Comparison of ENCODE assay signal across 24 cellular contexts in the genomic region with DNA sequence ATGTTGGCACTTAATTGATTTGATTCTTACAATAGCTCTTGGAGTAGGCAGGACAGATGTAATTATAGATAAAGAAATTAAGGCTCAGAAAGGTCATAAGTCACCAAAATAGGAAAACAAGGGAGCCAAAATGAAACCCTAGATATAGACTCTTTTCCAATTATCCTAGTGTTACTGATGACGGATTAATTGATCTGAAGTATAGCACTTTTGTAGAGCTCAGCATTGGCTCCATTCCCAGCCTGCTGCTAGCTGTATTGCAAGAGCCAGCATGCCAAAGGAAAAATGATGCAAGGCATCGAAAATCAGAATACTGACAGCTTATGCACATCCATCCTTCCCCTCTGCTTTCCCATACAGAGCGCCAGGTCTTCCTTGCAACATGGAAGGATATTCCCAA. TPM values are rescaled to one million over a fixed set of nuclear protein-coding genes. Genes with fewer than 3 reads are reported as not detected.
A peak's percentile ranks its signal among the peaks of the same experiment; 100 is the strongest.
DNase-seq lines count a peak whose midpoint lies in the region; TF ChIP-seq lines count a peak whose summit lies in the region.
"Had no signal": no experiment of that assay in that cellular context is flagged by ENCODE, and none has a peak within 500 bp of the region (broad histone marks: within the 10 kb centered on the region; RNA-seq: fewer than 3 reads in every experiment).

No MANE protein-coding gene starts in this region.

- DNase-seq in MCF 10A (ENCODE audit: unreplicated experiment) (peak; percentile 25), mammary epithelial cell (no peak), NCI-H69 (lab: John Stamatoyannopoulos, UW) (peak; percentile 73), fibroblast of mammary gland (ENCODE audit: low read depth) (peak; percentile 12), right atrium auricular region (ENCODE audit: low spot score) (no peak), T1000 (lab: John Stamatoyannopoulos, UW) (no peak), NCI-H146 treated with DMSO at 0.1 percent for 48 hours (lab: John Stamatoyannopoulos, UW; ENCODE audit: unreplicated experiment) (no peak)
- no peak for DNase-seq in stimulated activated CD4-positive, alpha-beta T cell treated with anti-CD3 and anti-CD28 coated beads, Interleukin-2, amount 100 ng/mL, for 48 hours
- DNase-seq: ACHN; activated CD4-positive, alpha-beta memory T cell treated with anti-CD3 and anti-CD28 coated beads, Interleukin-2, amount 10 ng/mL, durations not matched to agents 7 days and 5 days; activated T-cell treated with anti-CD3 and anti-CD28 coated beads, Interleukin-2, amount 50 U/mL, for 72 hours; GF-D8; RPMI8226; stimulated activated naive CD8-positive, alpha-beta T cell treated with anti-CD3 and anti-CD28 coated beads, Interleukin-15, amount 100 ng/mL, for 72 hours; SW 1271 had no signal

- H3K36me3 Mint-ChIP-seq in MCF 10A (ENCODE audit: insufficient read depth, unreplicated experiment), result peaks cover 31% of the 10 kb centered on the region

- H3K36me3 ChIP-seq in mammary epithelial cell (ENCODE audit: insufficient read depth, low read length), result peaks cover 23% of the 10 kb centered on the region
- H3K36me3 ChIP-seq in right atrium auricular region, result peaks cover 13% of the 10 kb centered on the region
- H3K36me3 ChIP-seq: cardiac muscle cell, prostate gland had no signal

- H3K4me1 ChIP-seq in mammary epithelial cell (ENCODE audit: insufficient read depth, low read length), result no peaks in the 10 kb centered on the region
- peaks cover 0 to 55% of the 10 kb centered on the region in 2 donors for H3K4me1 ChIP-seq in right atrium auricular region
- H3K4me1 ChIP-seq: prostate gland had no signal

- POLR2A ChIA-PET in MCF 10A (lab: Yijun Ruan, JAX), result interaction anchor here (1.0 to 1.5 kb wide), 6 partner anchors 9 to 121 kb away, joined by 3 to 6 read pairs (median 4); no protein-coding TSS in a partner anchor

- no peak overlapping the region for H3K27ac ChIP-seq in mammary epithelial cell (ENCODE audit: insufficient read depth, low read depth, low read length)
- H3K27ac ChIP-seq in right atrium auricular region, result no peak overlapping the region
- H3K27ac ChIP-seq: prostate gland had no signal

- no TSS peak for BruUV-seq in MCF 10A (replicated peaks; lab: Mats Ljungman, UMichigan)
- BruUV-seq in mammary epithelial cell (replicated peaks; lab: Mats Ljungman, UMichigan), result no TSS peak

- H3K9me3 ChIP-seq in mammary epithelial cell (replicated peaks; ENCODE audit: insufficient read depth, low read length) (no peaks in the 10 kb centered on the region), right atrium auricular region (no peaks in the 10 kb centered on the region)
- H3K9me3 ChIP-seq: prostate gland had no signal

- no peaks in the 10 kb centered on the region for H3K27me3 Mint-ChIP-seq in MCF 10A (ENCODE audit: insufficient read depth, unreplicated experiment)
- H3K27me3 Mint-ChIP-seq: activated CD4-positive, alpha-beta memory T cell treated with anti-CD3 and anti-CD28 coated beads, Interleukin-2, amount 10 ng/mL, durations not matched to agents 7 days and 5 days; activated naive CD8-positive, alpha-beta T cell; memory B cell; natural killer cell treated with Interleukin-12 subunit alpha and Interleukin-12 subunit beta and Interleukin-15 and Interleukin-18, amount 100 ng/mL, for 72 hours; stimulated activated naive CD8-positive, alpha-beta T cell treated with anti-CD3 and anti-CD28 coated beads, Interleukin-15, amount 100 ng/mL, for 72 hours had no signal

- H3K4me1 Mint-ChIP-seq in MCF 10A (ENCODE audit: insufficient read depth, unreplicated experiment), result no peaks in the 10 kb centered on the region

- TF ChIP-seq CTCF in MCF 10A (IDR thresholded peaks at IDR 0.05; ENCODE audit: unreplicated experiment), result no peak
- no peak for TF ChIP-seq CTCF in mammary epithelial cell (conservative IDR thresholded peaks at IDR 0.05 in 1 of 2, IDR thresholded peaks at IDR 0.05 in 1 of 2; ENCODE audit: extremely low read depth in 1 of 2, insufficient read depth in 1 of 2, low read depth in 1 of 2, low read length in 2 of 2)
- no peak for TF ChIP-seq CTCF in fibroblast of mammary gland (conservative IDR thresholded peaks at IDR 0.05; ENCODE audit: control insufficient read depth, insufficient read depth, low read depth, low read length)
- TF ChIP-seq CTCF in right atrium auricular region (IDR thresholded peaks at IDR 0.05), result no peak

- in situ Hi-C loops in mammary epithelial cell (cut with MboI; ENCODE audit: low sequenced_read_pairs in 2 of 2), result no loop called here

- no peak overlapping the region for H3K4me3 Mint-ChIP-seq in MCF 10A (ENCODE audit: unreplicated experiment)
- H3K4me3 Mint-ChIP-seq: activated CD4-positive, alpha-beta memory T cell treated with anti-CD3 and anti-CD28 coated beads, Interleukin-2, amount 10 ng/mL, durations not matched to agents 7 days and 5 days; activated naive CD8-positive, alpha-beta T cell; activated T-cell treated with anti-CD3 and anti-CD28 coated beads, Interleukin-2, amount 50 U/mL, for 72 hours; natural killer cell treated with Interleukin-12 subunit alpha and Interleukin-12 subunit beta and Interleukin-15 and Interleukin-18, amount 100 ng/mL, for 72 hours; stimulated activated naive CD8-positive, alpha-beta T cell treated with anti-CD3 and anti-CD28 coated beads, Interleukin-15, amount 100 ng/mL, for 72 hours had no signal

- H3K4me3 ChIP-seq in mammary epithelial cell (replicated peaks in 1 of 3; ENCODE audit: insufficient read depth in 1 of 3, low read depth in 2 of 3, low read length in 3 of 3), result no peak overlapping the region
- H3K4me3 ChIP-seq in fibroblast of mammary gland (ENCODE audit: control insufficient read depth, low read depth, low read length), result no peak overlapping the region
- H3K4me3 ChIP-seq in right atrium auricular region, result no peak overlapping the region
- H3K4me3 ChIP-seq: cardiac muscle cell, prostate gland had no signal

- no peaks in the 10 kb centered on the region for H3K79me2 ChIP-seq in mammary epithelial cell (ENCODE audit: insufficient read depth, low read length)

- H3K4me2 ChIP-seq in mammary epithelial cell (ENCODE audit: insufficient read depth, low read depth, low read length), result no peak overlapping the region

- no peak overlapping the region for H2AFZ ChIP-seq in mammary epithelial cell (ENCODE audit: low read depth, low read length)

- no peak overlapping the region for H3K9ac ChIP-seq in mammary epithelial cell (ENCODE audit: insufficient read depth, low read length)

- intact Hi-C loops in MCF 10A (cut with micrococcal nuclease) (no loop called here), mammary epithelial cell (cut with micrococcal nuclease) (no loop called here)

- H3K27ac Mint-ChIP-seq in MCF 10A (ENCODE audit: low read depth, unreplicated experiment), result peak overlapping the region; percentile 31
- H3K27ac Mint-ChIP-seq: activated CD4-positive, alpha-beta memory T cell treated with anti-CD3 and anti-CD28 coated beads, Interleukin-2, amount 10 ng/mL, durations not matched to agents 7 days and 5 days; activated naive CD8-positive, alpha-beta T cell; activated T-cell treated with anti-CD3 and anti-CD28 coated beads, Interleukin-2, amount 50 U/mL, for 72 hours; memory B cell; natural killer cell treated with Interleukin-12 subunit alpha and Interleukin-12 subunit beta and Interleukin-15 and Interleukin-18, amount 100 ng/mL, for 72 hours; stimulated activated naive CD8-positive, alpha-beta T cell treated with anti-CD3 and anti-CD28 coated beads, Interleukin-15, amount 100 ng/mL, for 72 hours had no signal

- CTCF ChIA-PET in MCF 10A (lab: Yijun Ruan, JAX) (interaction anchor here (0.6 to 4.6 kb wide), 11 partner anchors 8 to 379 kb away, joined by 3 to 23 read pairs (median 3); no protein-coding TSS in a partner anchor), mammary epithelial cell (lab: Charles Lee; ENCODE audit: low non-redundant PET) (no interaction called here)

- no peaks in the 10 kb centered on the region for H4K20me1 ChIP-seq in mammary epithelial cell (ENCODE audit: insufficient read depth, low read length)

- 61% methylated on average over 3 of the region's 3 CpGs for WGBS in mammary epithelial cell (ENCODE audit: low coverage, missing lambda C conversion rate)

- dilution Hi-C loops in mammary epithelial cell (cut with HindIII; ENCODE audit: low sequenced_read_pairs), result no loop called here

- H3K27me3 ChIP-seq in mammary epithelial cell (ENCODE audit: insufficient read depth, low read length) (no peaks in the 10 kb centered on the region), right atrium auricular region (no peaks in the 10 kb centered on the region)
- H3K27me3 ChIP-seq: cardiac muscle cell had no signal

- no peaks in the 10 kb centered on the region for H3K9me3 Mint-ChIP-seq in MCF 10A (ENCODE audit: unreplicated experiment)
- H3K9me3 Mint-ChIP-seq: activated CD4-positive, alpha-beta memory T cell treated with anti-CD3 and anti-CD28 coated beads, Interleukin-2, amount 10 ng/mL, durations not matched to agents 7 days and 5 days; activated T-cell treated with anti-CD3 and anti-CD28 coated beads, Interleukin-2, amount 50 U/mL, for 72 hours; memory B cell; natural killer cell treated with Interleukin-12 subunit alpha and Interleukin-12 subunit beta and Interleukin-15 and Interleukin-18, amount 100 ng/mL, for 72 hours; stimulated activated naive CD8-positive, alpha-beta T cell treated with anti-CD3 and anti-CD28 coated beads, Interleukin-15, amount 100 ng/mL, for 72 hours had no signal

RNA-seq across cellular contexts. Expression of a gene that starts 21.6 kb away (rescaled TPM):
- total RNA-seq in MCF 10A (2022), result 0.09 and 0.10 TPM in 2 replicates
- total RNA-seq in mammary epithelial cell, result under 1 TPM; 0.19 to 0.67 TPM
- 0.07 TPM for polyA plus RNA-seq in mammary epithelial cell
- polyA minus RNA-seq in mammary epithelial cell, result not detected
- 10 to 100 TPM; 39.2 to 61.9 TPM for total RNA-seq in right atrium auricular region

RNA-seq across cellular contexts. Expression of a gene that starts 43.2 kb away (rescaled TPM):
- total RNA-seq in MCF 10A (2022), result 0.23 and 0.39 TPM in 2 replicates
- total RNA-seq in mammary epithelial cell, result under 1 TPM in 1 of 2 donors, not detected in 1; 0.24 TPM
- polyA plus RNA-seq in mammary epithelial cell, result 0.07 TPM
- 0.31 TPM for polyA minus RNA-seq in mammary epithelial cell
- not detected for total RNA-seq in right atrium auricular region
- total RNA-seq: activated CD4-positive, alpha-beta memory T cell treated with anti-CD3 and anti-CD28 coated beads, Interleukin-2, amount 10 ng/mL, durations not matched to agents 7 days and 5 days; cardiac muscle cell; LHCN-M2; natural killer cell treated with Interleukin-12 subunit alpha and Interleukin-12 subunit beta and Interleukin-15 and Interleukin-18, amount 100 ng/mL, for 72 hours; prostate gland; ureter had no signal

RNA-seq across cellular contexts. Expression of a gene that starts 50.8 kb away (rescaled TPM):
- total RNA-seq in MCF 10A (2022) (not detected in 2 replicates), mammary epithelial cell (not detected), right atrium auricular region (not detected)
- polyA plus RNA-seq in mammary epithelial cell, result not detected
- polyA minus RNA-seq in mammary epithelial cell, result not detected
- total RNA-seq: activated CD4-positive, alpha-beta memory T cell treated with anti-CD3 and anti-CD28 coated beads, Interleukin-2, amount 10 ng/mL, durations not matched to agents 7 days and 5 days; activated T-cell treated with anti-CD3 and anti-CD28 coated beads, Interleukin-2, amount 50 U/mL, for 72 hours; H4; HT-29; LHCN-M2; natural killer cell treated with Interleukin-12 subunit alpha and Interleukin-12 subunit beta and Interleukin-15 and Interleukin-18, amount 100 ng/mL, for 72 hours; ureter had no signal

Comparison
In these comparisons a context has a peak if more than half of its experiments do, and no peak if none do; other contexts are left out.
1. DNase-seq: peak in MCF 10A (single experiment), NCI-H69 (single experiment) and fibroblast of mammary gland (single experiment); none in mammary epithelial cell (single experiment), right atrium auricular region (single experiment), stimulated activated CD4-positive, alpha-beta T cell treated with anti-CD3 and anti-CD28 coated beads, Interleukin-2, amount 100 ng/mL, for 48 hours (0 of 2), T1000 (single experiment) and NCI-H146 treated with DMSO at 0.1 percent for 48 hours (single experiment).
2. RNA of a gene that starts 21.6 kb away (total RNA-seq): 39.2 to 61.9 TPM in right atrium auricular region; 0.19 to 0.67 TPM in mammary epithelial cell and 0.09 to 0.10 TPM in MCF 10A; every median in the first group is over 10 times any median in the second.